Comparison of ENCODE assay signal across 11 cellular contexts in the genomic region with DNA sequence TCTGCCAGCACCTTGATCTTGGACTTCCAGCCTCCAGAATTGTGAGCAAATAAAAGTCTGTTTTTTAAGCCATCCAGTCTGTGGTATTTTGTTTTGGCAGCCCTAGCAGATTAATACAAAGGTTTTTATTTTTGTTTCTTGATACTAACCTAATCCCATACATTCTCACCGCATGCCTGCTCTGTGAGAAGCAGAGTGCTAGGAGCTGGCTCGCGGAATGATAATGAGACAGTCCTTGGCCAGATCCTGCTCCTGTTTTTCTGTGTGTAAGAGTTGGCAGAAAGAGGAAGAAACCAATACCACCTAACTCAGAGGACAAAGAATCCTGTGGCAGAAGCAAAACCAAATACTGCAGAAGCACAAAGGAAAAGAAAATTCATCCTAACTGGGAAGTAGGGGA.
"Had no signal": no experiment of that assay in that cellular context is flagged by ENCODE, and none has a peak within 500 bp of the region (broad histone marks: within the 10 kb centered on the region; RNA-seq: fewer than 3 reads in every experiment).

No MANE protein-coding gene starts in this region.

- ATAC-seq: activated T-cell treated with anti-CD3 and anti-CD28 coated beads, Interleukin-2, amount 50 U/mL, for 72 hours; esophagus mucosa; WTC11 had no signal

- DNase-seq: activated CD4-positive, alpha-beta T cell treated with anti-CD3 and anti-CD28 coated beads for 48 hours; activated CD8-positive, alpha-beta memory T cell treated with anti-CD3 and anti-CD28 coated beads, Interleukin-2, amount 50 U/mL, for 48 hours; activated T-cell treated with anti-CD3 and anti-CD28 coated beads, Interleukin-2, amount 50 U/mL, for 72 hours; pancreas; stimulated activated CD4-positive, alpha-beta T cell treated with anti-CD3 and anti-CD28 coated beads, Interleukin-2, amount 100 ng/mL, for 48 hours; T-helper 2 cell had no signal

- H3K4me3 Mint-ChIP-seq: activated T-cell treated with anti-CD3 and anti-CD28 coated beads, Interleukin-2, amount 50 U/mL, for 72 hours; stimulated activated memory B cell treated with anti-CD40 and anti-IgM and Interleukin-4, amounts not matched to agents 10 μg/mL and 1 μg/mL and 100 μg/mL, for 72 hours; WTC11 had no signal

- H3K27ac Mint-ChIP-seq: activated T-cell treated with anti-CD3 and anti-CD28 coated beads, Interleukin-2, amount 50 U/mL, for 72 hours; stimulated activated memory B cell treated with anti-CD40 and anti-IgM and Interleukin-4, amounts not matched to agents 10 μg/mL and 1 μg/mL and 100 μg/mL, for 72 hours; WTC11 had no signal

- H3K9me3 Mint-ChIP-seq: activated T-cell treated with anti-CD3 and anti-CD28 coated beads, Interleukin-2, amount 50 U/mL, for 72 hours; stimulated activated memory B cell treated with anti-CD40 and anti-IgM and Interleukin-4, amounts not matched to agents 10 μg/mL and 1 μg/mL and 100 μg/mL, for 72 hours had no signal

- FAIRE-seq: endometrium, pancreas, TTC549 had no signal

- H3K27me3 Mint-ChIP-seq: stimulated activated memory B cell treated with anti-CD40 and anti-IgM and Interleukin-4, amounts not matched to agents 10 μg/mL and 1 μg/mL and 100 μg/mL, for 72 hours had no signal
